In genomic region chr13:111552891-111553637, GRCh38 we compare ENCODE assay signal across 26 cellular contexts.
"Had no signal": no experiment of that assay in that cellular context is flagged by ENCODE, and none has a peak within 500 bp of the region (broad histone marks: within the 10 kb centered on the region; RNA-seq: fewer than 3 reads in every experiment).

No MANE protein-coding gene starts in this region.

- H2AFZ ChIP-seq: parathyroid adenoma had no signal

- ATAC-seq: effector memory CD8-positive, alpha-beta T cell; heart right ventricle; left colon; left ventricle myocardium superior; lower lobe of right lung; natural killer cell; stimulated activated naive B cell treated with anti-CD40 and anti-IgM and Interleukin-4, amounts not matched to agents 10 μg/mL and 1 μg/mL and 100 μg/mL, for 72 hours had no signal

- H3K9ac ChIP-seq: parathyroid adenoma had no signal

- H3K4me1 ChIP-seq: esophagus squamous epithelium, heart right ventricle, lower lobe of right lung, parathyroid adenoma, prostate gland, right atrium auricular region, sigmoid colon, tibial nerve, upper lobe of left lung, uterus had no signal

- H3K36me3 ChIP-seq: esophagus squamous epithelium, heart right ventricle, lower lobe of right lung, prostate gland, right atrium auricular region, sigmoid colon, thoracic aorta, tibial nerve, upper lobe of left lung, uterus had no signal

- FAIRE-seq: endometrium, islet of Langerhans had no signal

- H3K9me3 ChIP-seq: esophagus squamous epithelium, heart right ventricle, lower lobe of right lung, prostate gland, right atrium auricular region, sigmoid colon, thoracic aorta, upper lobe of left lung, uterus had no signal

- DNase-seq: cortex of kidney; effector memory CD8-positive, alpha-beta T cell; erythroblast; esophagus squamous epithelium; foreskin melanocyte; glutamatergic neuron; heart right ventricle; hippocampal formation; kidney glomerular epithelial cell; left ventricle myocardium superior; lower lobe of right lung; natural killer cell; sigmoid colon; stimulated activated CD4-positive, alpha-beta T cell treated with anti-CD3 and anti-CD28 coated beads, Interleukin-4, amount 100 ng/mL, for 4 hours; stimulated activated naive B cell treated with anti-CD40 and anti-IgM and Interleukin-4, amounts not matched to agents 10 μg/mL and 1 μg/mL and 100 μg/mL, for 72 hours; upper lobe of left lung; uterus had no signal

- H3K79me2 ChIP-seq: parathyroid adenoma had no signal

- H3K27ac Mint-ChIP-seq: effector memory CD8-positive, alpha-beta T cell; natural killer cell; stimulated activated naive B cell treated with anti-CD40 and anti-IgM and Interleukin-4, amounts not matched to agents 10 μg/mL and 1 μg/mL and 100 μg/mL, for 72 hours; stimulated activated naive CD8-positive, alpha-beta T cell treated with anti-CD3 and anti-CD28 coated beads, Interleukin-15, Interleukin-2, amounts not matched to agents 100 ng/mL and 50 ng/mL, for 24 hours had no signal

- H3K9me3 Mint-ChIP-seq: effector memory CD8-positive, alpha-beta T cell; stimulated activated naive CD8-positive, alpha-beta T cell treated with anti-CD3 and anti-CD28 coated beads, Interleukin-15, Interleukin-2, amounts not matched to agents 100 ng/mL and 50 ng/mL, for 24 hours had no signal

- H3K27me3 ChIP-seq: right atrium auricular region, sigmoid colon, tibial nerve, upper lobe of left lung, uterus had no signal

- H3K4me3 Mint-ChIP-seq: effector memory CD8-positive, alpha-beta T cell; natural killer cell; stimulated activated naive B cell treated with anti-CD40 and anti-IgM and Interleukin-4, amounts not matched to agents 10 μg/mL and 1 μg/mL and 100 μg/mL, for 72 hours; stimulated activated naive CD8-positive, alpha-beta T cell treated with anti-CD3 and anti-CD28 coated beads, Interleukin-15, Interleukin-2, amounts not matched to agents 100 ng/mL and 50 ng/mL, for 24 hours had no signal

- H3K4me3 ChIP-seq: esophagus squamous epithelium, heart right ventricle, lower lobe of right lung, prostate gland, right atrium auricular region, sigmoid colon, thoracic aorta, tibial nerve, upper lobe of left lung, uterus had no signal

- H3K4me1 Mint-ChIP-seq: stimulated activated naive B cell treated with anti-CD40 and anti-IgM and Interleukin-4, amounts not matched to agents 10 μg/mL and 1 μg/mL and 100 μg/mL, for 72 hours had no signal

- H3K36me3 Mint-ChIP-seq: natural killer cell; stimulated activated naive B cell treated with anti-CD40 and anti-IgM and Interleukin-4, amounts not matched to agents 10 μg/mL and 1 μg/mL and 100 μg/mL, for 72 hours had no signal

- H3K27ac ChIP-seq: esophagus squamous epithelium, heart right ventricle, lower lobe of right lung, parathyroid adenoma, prostate gland, right atrium auricular region, sigmoid colon, thoracic aorta, tibial nerve, upper lobe of left lung, uterus had no signal
